13 cellular contexts compared by ENCODE assay signal in genomic region chr3:183526838-183527420, GRCh38. TPM values are rescaled to one million over a fixed set of nuclear protein-coding genes. Genes with fewer than 3 reads are reported as not detected.
DNase-seq lines count a peak whose midpoint lies in the region; ATAC-seq lines count a peak whose summit lies in the region.
"Had no signal": no experiment of that assay in that cellular context is flagged by ENCODE, and none has a peak within 500 bp of the region (broad histone marks: within the 10 kb centered on the region; RNA-seq: fewer than 3 reads in every experiment).

No MANE protein-coding gene starts in this region.

- H3K36me3 Mint-ChIP-seq in CD8-positive, alpha-beta memory T cell, result peaks cover 12 to 75% (median 17%) of the 10 kb centered on the region in 3 donors
- peaks cover 37% of the 10 kb centered on the region for H3K36me3 Mint-ChIP-seq in activated naive CD8-positive, alpha-beta T cell treated with anti-CD3 and anti-CD28 coated beads, Interleukin-2, amount 10 ng/mL, durations not matched to agents 7 days and 5 days

- no peaks in the 10 kb centered on the region for H3K27me3 ChIP-seq in CD8-positive, alpha-beta memory T cell (ENCODE audit: insufficient read depth, low read length, poor library complexity, severe bottlenecking)
- no peaks in the 10 kb centered on the region for H3K27me3 ChIP-seq in right cardiac atrium (ENCODE audit: control insufficient read depth, insufficient read depth)

- no peak overlapping the region for H3K4me3 Mint-ChIP-seq in CD8-positive, alpha-beta memory T cell
- H3K4me3 Mint-ChIP-seq in activated naive CD8-positive, alpha-beta T cell treated with anti-CD3 and anti-CD28 coated beads, Interleukin-2, amount 10 ng/mL, durations not matched to agents 7 days and 5 days, result peak overlapping the region; percentile 62

- peaks cover 15 to 35% (median 35%) of the 10 kb centered on the region in 3 donors for H3K4me1 Mint-ChIP-seq in CD8-positive, alpha-beta memory T cell
- peaks cover 29% of the 10 kb centered on the region for H3K4me1 Mint-ChIP-seq in activated naive CD8-positive, alpha-beta T cell treated with anti-CD3 and anti-CD28 coated beads, Interleukin-2, amount 10 ng/mL, durations not matched to agents 7 days and 5 days

- CTCF ChIA-PET in CD8-positive, alpha-beta memory T cell (lab: Charles Lee), result no interaction called here

- H3K27me3 Mint-ChIP-seq in CD8-positive, alpha-beta memory T cell, result no peaks in the 10 kb centered on the region
- no peaks in the 10 kb centered on the region for H3K27me3 Mint-ChIP-seq in activated naive CD8-positive, alpha-beta T cell treated with anti-CD3 and anti-CD28 coated beads, Interleukin-2, amount 10 ng/mL, durations not matched to agents 7 days and 5 days

- POLR2A ChIA-PET in CD8-positive, alpha-beta memory T cell (lab: Charles Lee), result no interaction called here
- POLR2A ChIA-PET in activated naive CD8-positive, alpha-beta T cell treated with anti-CD3 and anti-CD28 coated beads, Interleukin-2, amount 10 ng/mL, durations not matched to agents 7 days and 5 days (lab: Charles Lee), result interaction anchor here (1.0 to 2.0 kb wide), 5 partner anchors 9 to 110 kb away, joined by 3 to 10 read pairs (median 4); no protein-coding TSS in a partner anchor

- no peak overlapping the region for H3K27ac ChIP-seq in CD8-positive, alpha-beta memory T cell (ENCODE audit: low read depth, low read length)
- no peak overlapping the region for H3K27ac ChIP-seq in right cardiac atrium (ENCODE audit: low read length)
- H3K27ac ChIP-seq: cardiac muscle cell, thoracic aorta had no signal

- peak overlapping the region in 7 of 8 donors; percentile 0 to 76 (median 63) for H3K27ac Mint-ChIP-seq in CD8-positive, alpha-beta memory T cell
- H3K27ac Mint-ChIP-seq in activated naive CD8-positive, alpha-beta T cell treated with anti-CD3 and anti-CD28 coated beads, Interleukin-2, amount 10 ng/mL, durations not matched to agents 7 days and 5 days, result peak overlapping the region; percentile 83

- peaks cover 8% of the 10 kb centered on the region for H3K36me3 ChIP-seq in CD8-positive, alpha-beta memory T cell (ENCODE audit: insufficient read depth, low read length)
- H3K36me3 ChIP-seq: cardiac muscle cell, HAP-1, thoracic aorta had no signal

- 96% methylated on average over 4 of the region's 4 CpGs for WGBS in right cardiac atrium

- no peaks in the 10 kb centered on the region for H3K9me3 ChIP-seq in CD8-positive, alpha-beta memory T cell (ENCODE audit: low read length)
- no peaks in the 10 kb centered on the region for H3K9me3 ChIP-seq in right cardiac atrium (ENCODE audit: control insufficient read depth, low read length)
- H3K9me3 ChIP-seq: HAP-1, thoracic aorta had no signal

- no peak for DNase-seq in CD8-positive, alpha-beta memory T cell
- no peak for DNase-seq in activated naive CD8-positive, alpha-beta T cell treated with anti-CD3 and anti-CD28 coated beads, Interleukin-2, amount 10 ng/mL, durations not matched to agents 7 days and 5 days
- DNase-seq in SKM-1 (lab: John Stamatoyannopoulos, UW; ENCODE audit: unreplicated experiment), result no peak
- no peak for DNase-seq in stimulated activated CD8-positive, alpha-beta memory T cell treated with anti-CD3 and anti-CD28 coated beads, Interleukin-4, amount 100 ng/mL, for 48 hours
- no peak for DNase-seq in right cardiac atrium
- DNase-seq: NCI-H446 treated with DMSO at 0.1 percent for 48 hours; stimulated activated CD4-positive, alpha-beta T cell treated with anti-CD3 and anti-CD28 coated beads, Interleukin-1b, Interleukin-23, amount 100 ng/mL, for 48 hours had no signal

- H3K4me1 ChIP-seq in CD8-positive, alpha-beta memory T cell (ENCODE audit: insufficient read depth, low read length), result peaks cover 4% of the 10 kb centered on the region
- no peaks in the 10 kb centered on the region for H3K4me1 ChIP-seq in right cardiac atrium (ENCODE audit: control insufficient read depth, insufficient read depth, low read length)
- H3K4me1 ChIP-seq: HAP-1 had no signal

- ATAC-seq in GM21360 (IDR thresholded peaks at IDR 0.05; ENCODE audit: unreplicated experiment) (peak; percentile 7), HG03342 (IDR thresholded peaks at IDR 0.05; ENCODE audit: unreplicated experiment) (peak; percentile 5), GM19023 (IDR thresholded peaks at IDR 0.05; ENCODE audit: unreplicated experiment) (no peak), right cardiac atrium (no peak)
- peak; percentile 30 for ATAC-seq in activated naive CD8-positive, alpha-beta T cell treated with anti-CD3 and anti-CD28 coated beads, Interleukin-2, amount 10 ng/mL, durations not matched to agents 7 days and 5 days (ENCODE audit: low read depth)

- intact Hi-C loops in right cardiac atrium (cut with DNase I), result no loop called here

- H3K9me3 Mint-ChIP-seq in CD8-positive, alpha-beta memory T cell, result no peaks in the 10 kb centered on the region
- peaks cover 3% of the 10 kb centered on the region for H3K9me3 Mint-ChIP-seq in activated naive CD8-positive, alpha-beta T cell treated with anti-CD3 and anti-CD28 coated beads, Interleukin-2, amount 10 ng/mL, durations not matched to agents 7 days and 5 days

- H3K4me3 ChIP-seq in CD8-positive, alpha-beta memory T cell (ENCODE audit: low read length), result no peak overlapping the region
- H3K4me3 ChIP-seq in right cardiac atrium (ENCODE audit: low read length), result no peak overlapping the region
- H3K4me3 ChIP-seq: cardiac muscle cell, HAP-1, thoracic aorta had no signal

RNA-seq across cellular contexts. Expression of gene KLHL6, which starts 28.6 kb away (rescaled TPM):
- 10 to 100 TPM; 31.0 to 31.3 TPM for total RNA-seq in CD8-positive, alpha-beta memory T cell
- polyA plus RNA-seq in CD8-positive, alpha-beta memory T cell, result 9.1 TPM
- total RNA-seq in activated naive CD8-positive, alpha-beta T cell treated with anti-CD3 and anti-CD28 coated beads, Interleukin-2, amount 10 ng/mL, durations not matched to agents 7 days and 5 days, result 10 to 100 TPM; 34.1 to 36.9 TPM
- 1 to 10 TPM; 1.2 to 1.7 (median 1.5) TPM for total RNA-seq in right cardiac atrium
- polyA plus RNA-seq in right cardiac atrium, result 1.1 TPM
- polyA plus RNA-seq: cardiac muscle cell had no signal

Comparison
In these comparisons a context has a peak if more than half of its experiments do, and no peak if none do; other contexts are left out.
1. ATAC-seq: peak in GM21360 (single experiment), HG03342 (single experiment) and activated naive CD8-positive, alpha-beta T cell treated with anti-CD3 and anti-CD28 coated beads, Interleukin-2, amount 10 ng/mL, durations not matched to agents 7 days and 5 days (single experiment); none in GM19023 (single experiment) and right cardiac atrium (0 of 2).
2. RNA of gene KLHL6, which starts 28.6 kb away (total RNA-seq): 34.1 to 36.9 TPM in activated naive CD8-positive, alpha-beta T cell treated with anti-CD3 and anti-CD28 coated beads, Interleukin-2, amount 10 ng/mL, durations not matched to agents 7 days and 5 days and 31.0 to 31.3 TPM in CD8-positive, alpha-beta memory T cell; 1.2 to 1.7 TPM in right cardiac atrium; every median in the first group is over 10 times any median in the second.